In genomic region chr10:24449769-24450310, GRCh38 we compare ENCODE assay signal across 1 cellular context.
TF ChIP-seq lines count a peak whose summit lies in the region.

No MANE protein-coding gene starts in this region.

TF ChIP-seq in K562, 482 proteins besides CTCF, POLR2A, EP300 and RAD21 (continued from another document):
- no peak for TF ChIP-seq FOXM1 (IDR thresholded peaks at IDR 0.05; ENCODE audit: low read depth)
- TF ChIP-seq FOXM1 (CRISPR knock-in tag; IDR thresholded peaks at IDR 0.05; ENCODE audit: low read depth) = no peak
- no peak for TF ChIP-seq ZNF589 (CRISPR knock-in tag; IDR thresholded peaks at IDR 0.05; ENCODE audit: low read depth)
- TF ChIP-seq, protein P1, sequence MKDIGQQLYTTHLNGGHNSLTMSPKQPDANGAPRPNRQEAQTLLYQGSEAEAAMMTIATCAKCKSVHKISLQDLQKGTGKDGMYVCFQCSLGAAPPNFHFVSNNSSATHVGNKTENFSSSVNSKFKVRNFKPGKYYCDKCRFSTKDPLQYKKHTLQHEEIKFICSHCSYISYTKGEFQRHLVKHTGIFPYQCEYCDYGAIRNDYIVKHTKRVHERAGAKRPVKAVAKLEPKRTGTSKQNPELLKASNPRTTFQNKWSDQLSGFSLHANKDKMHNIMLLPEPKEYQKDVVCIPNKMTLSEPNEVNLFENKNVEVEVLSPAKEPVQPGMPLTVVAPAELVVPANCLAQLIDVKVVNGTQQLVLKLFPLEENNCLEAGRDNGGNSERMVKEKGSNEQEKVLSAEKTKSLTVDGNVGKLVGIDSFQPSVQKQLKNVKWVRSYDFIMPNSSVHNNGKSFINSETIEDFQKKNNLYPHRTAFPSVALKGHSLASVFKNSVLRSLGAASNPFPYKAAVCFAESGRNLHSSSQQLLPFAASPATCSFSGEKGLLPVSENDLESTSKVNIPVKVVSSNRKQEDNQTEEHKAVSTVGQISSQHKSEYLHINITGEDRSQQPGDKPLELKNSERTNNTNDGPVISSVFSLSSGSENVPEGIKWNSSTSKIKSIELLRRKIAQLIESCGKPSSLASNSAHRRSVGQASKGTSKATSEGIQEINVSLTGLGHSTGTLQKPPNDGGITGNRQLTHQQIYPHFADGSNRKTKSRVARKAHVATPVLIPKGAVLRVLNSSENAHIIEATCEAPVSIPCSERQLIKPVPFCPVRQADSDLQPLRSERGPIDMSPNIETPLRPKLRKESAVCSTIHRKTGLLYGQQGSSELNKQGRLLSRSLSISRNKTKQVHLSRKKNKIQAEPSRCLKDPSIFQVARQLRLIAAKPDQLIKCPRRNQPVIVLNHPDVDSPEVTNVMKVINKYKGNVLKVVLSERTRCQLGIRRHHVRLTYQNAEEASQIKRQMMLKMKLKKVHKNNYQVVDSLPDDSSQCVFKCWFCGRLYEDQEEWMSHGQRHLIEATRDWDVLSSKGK (CRISPR knock-in tag; IDR thresholded peaks at IDR 0.05) = no peak
- no peak for TF ChIP-seq SMARCA5 (IDR thresholded peaks at IDR 0.05)
- no peak for TF ChIP-seq KDM4B (IDR thresholded peaks at IDR 0.05; ENCODE audit: borderline replicate concordance in 2 of 2, low read depth in 1 of 2)
- no peak for TF ChIP-seq NCOA1 (IDR thresholded peaks at IDR 0.05; ENCODE audit: low read depth)
- TF ChIP-seq ZNF76 (CRISPR knock-in tag; IDR thresholded peaks at IDR 0.05; ENCODE audit: borderline replicate concordance) = no peak
- TF ChIP-seq SUPT5H (IDR thresholded peaks at IDR 0.05) = no peak
- TF ChIP-seq SAFB (IDR thresholded peaks at IDR 0.05; ENCODE audit: borderline replicate concordance, low read depth, low read length) = no peak
TF ChIP-seq in K562: peak in this region for 0.
